Comparison of ENCODE assay signal across 14 cellular contexts in genomic region chr10:71756441-71757191, GRCh38. TPM values are rescaled to one million over a fixed set of nuclear protein-coding genes. Genes with fewer than 3 reads are reported as not detected.
DNase-seq lines count a peak whose midpoint lies in the region; ATAC-seq and TF ChIP-seq lines count a peak whose summit lies in the region.
"Had no signal": no experiment of that assay in that cellular context is flagged by ENCODE, and none has a peak within 500 bp of the region (broad histone marks: within the 10 kb centered on the region; RNA-seq: fewer than 3 reads in every experiment).

No MANE protein-coding gene starts in this region.

- peak in 1 of 2 donors; percentile 22 for ATAC-seq in lower lobe of right lung
- ATAC-seq in HG03159 (IDR thresholded peaks at IDR 0.05; ENCODE audit: unreplicated experiment) = no peak
- ATAC-seq: HCT116 had no signal

- peak overlapping the region; percentile 96 for H3K27ac Mint-ChIP-seq in activated naive CD4-positive, alpha-beta T cell treated with anti-CD3 and anti-CD28 coated beads for 36 hours
- H3K27ac Mint-ChIP-seq in activated T-helper 1 cell treated with anti-CD3 and anti-CD28 coated beads, Interleukin-12 subunit alpha, Interleukin-12 subunit beta, Interleukin-2, Interleukin-4 antibody, amounts not matched to agents 30 ng/mL and 10 ng/mL and 1 ng/mL, durations not matched to agents 14 hours and 24 hours and 36 hours = peak overlapping the region; percentile 94
- no peak overlapping the region for H3K27ac Mint-ChIP-seq in osteocyte (ENCODE audit: unreplicated experiment)

- H3K4me3 ChIP-seq in lower lobe of right lung = no peak overlapping the region
- peak overlapping the region; percentile 33 for H3K4me3 ChIP-seq in thymus (ENCODE audit: low read length)
- H3K4me3 ChIP-seq: thoracic aorta had no signal

- H3K9me3 ChIP-seq in lower lobe of right lung = no peaks in the 10 kb centered on the region
- no peaks in the 10 kb centered on the region for H3K9me3 ChIP-seq in thymus (ENCODE audit: control insufficient read depth)
- H3K9me3 ChIP-seq: BE2C, thoracic aorta had no signal

- H3K4me1 Mint-ChIP-seq in activated naive CD4-positive, alpha-beta T cell treated with anti-CD3 and anti-CD28 coated beads for 36 hours (ENCODE audit: low read depth) = peaks cover 88% of the 10 kb centered on the region
- peaks cover 82% of the 10 kb centered on the region for H3K4me1 Mint-ChIP-seq in activated T-helper 1 cell treated with anti-CD3 and anti-CD28 coated beads, Interleukin-12 subunit alpha, Interleukin-12 subunit beta, Interleukin-2, Interleukin-4 antibody, amounts not matched to agents 30 ng/mL and 10 ng/mL and 1 ng/mL, durations not matched to agents 14 hours and 24 hours and 36 hours (ENCODE audit: low read depth)
- peaks cover 1% of the 10 kb centered on the region for H3K4me1 Mint-ChIP-seq in osteocyte (ENCODE audit: unreplicated experiment)

- intact Hi-C loops in activated naive CD4-positive, alpha-beta T cell treated with anti-CD3 and anti-CD28 coated beads for 36 hours (cut with micrococcal nuclease) = loop anchor here (1.0 kb wide), 4 partner anchors 8 to 30 kb away; partner anchors contain the start of gene VSIR
- intact Hi-C loops in activated T-helper 1 cell treated with anti-CD3 and anti-CD28 coated beads, Interleukin-12 subunit alpha, Interleukin-12 subunit beta, Interleukin-2, Interleukin-4 antibody, amounts not matched to agents 30 ng/mL and 10 ng/mL and 1 ng/mL, durations not matched to agents 14 hours and 24 hours and 36 hours (cut with micrococcal nuclease) = loop anchor here (1.0 to 2.0 kb wide), 4 partner anchors 8 to 30 kb away; partner anchors contain the start of gene VSIR
- intact Hi-C loops in lower lobe of right lung (cut with DNase I) = no loop called here

- no peaks in the 10 kb centered on the region for H3K9me3 Mint-ChIP-seq in activated naive CD4-positive, alpha-beta T cell treated with anti-CD3 and anti-CD28 coated beads for 36 hours
- H3K9me3 Mint-ChIP-seq in activated T-helper 1 cell treated with anti-CD3 and anti-CD28 coated beads, Interleukin-12 subunit alpha, Interleukin-12 subunit beta, Interleukin-2, Interleukin-4 antibody, amounts not matched to agents 30 ng/mL and 10 ng/mL and 1 ng/mL, durations not matched to agents 14 hours and 24 hours and 36 hours = no peaks in the 10 kb centered on the region
- no peaks in the 10 kb centered on the region for H3K9me3 Mint-ChIP-seq in osteocyte (ENCODE audit: unreplicated experiment)

- H3K4me1 ChIP-seq in lower lobe of right lung (peaks cover 84% of the 10 kb centered on the region), thymus (ENCODE audit: control insufficient read depth, insufficient read depth, low read length) (peaks cover 68% of the 10 kb centered on the region)
- H3K4me1 ChIP-seq: BE2C had no signal

- peak overlapping the region; percentile 68 for H3K4me3 Mint-ChIP-seq in activated naive CD4-positive, alpha-beta T cell treated with anti-CD3 and anti-CD28 coated beads for 36 hours
- H3K4me3 Mint-ChIP-seq in activated T-helper 1 cell treated with anti-CD3 and anti-CD28 coated beads, Interleukin-12 subunit alpha, Interleukin-12 subunit beta, Interleukin-2, Interleukin-4 antibody, amounts not matched to agents 30 ng/mL and 10 ng/mL and 1 ng/mL, durations not matched to agents 14 hours and 24 hours and 36 hours = peak overlapping the region; percentile 70
- H3K4me3 Mint-ChIP-seq in osteocyte (ENCODE audit: unreplicated experiment) = no peak overlapping the region

- H3K27me3 ChIP-seq in lower lobe of right lung (ENCODE audit: low read depth) (no peaks in the 10 kb centered on the region), thymus (ENCODE audit: control insufficient read depth, insufficient read depth) (no peaks in the 10 kb centered on the region)
- H3K27me3 ChIP-seq: BE2C, brain microvascular endothelial cell had no signal

- H3K27me3 Mint-ChIP-seq in activated naive CD4-positive, alpha-beta T cell treated with anti-CD3 and anti-CD28 coated beads for 36 hours (ENCODE audit: low read depth) = no peaks in the 10 kb centered on the region
- no peaks in the 10 kb centered on the region for H3K27me3 Mint-ChIP-seq in activated T-helper 1 cell treated with anti-CD3 and anti-CD28 coated beads, Interleukin-12 subunit alpha, Interleukin-12 subunit beta, Interleukin-2, Interleukin-4 antibody, amounts not matched to agents 30 ng/mL and 10 ng/mL and 1 ng/mL, durations not matched to agents 14 hours and 24 hours and 36 hours (ENCODE audit: insufficient read depth)
- peaks cover 19% of the 10 kb centered on the region for H3K27me3 Mint-ChIP-seq in osteocyte (ENCODE audit: unreplicated experiment)

- CTCF ChIA-PET in activated naive CD4-positive, alpha-beta T cell treated with anti-CD3 and anti-CD28 coated beads for 36 hours (lab: Charles Lee) = interaction anchor here (0.9 to 5.9 kb wide), 9 partner anchors 10 to 140 kb away, joined by 3 to 47 read pairs (median 15); partner anchors contain the start of gene VSIR

- 14% methylated on average over 12 of the region's 12 CpGs for WGBS in thymus

- TF ChIP-seq CTCF in lower lobe of right lung (IDR thresholded peaks at IDR 0.05) (no peak), osteocyte (IDR thresholded peaks at IDR 0.05) (no peak)

- DNase-seq in activated naive CD4-positive, alpha-beta T cell treated with anti-CD3 and anti-CD28 coated beads for 36 hours = peak; percentile 71
- no peak for DNase-seq in activated naive CD4-positive, alpha-beta T cell treated with Interleukin-2 at 50 U/mL for 16 hours
- DNase-seq in activated T-helper 1 cell treated with anti-CD3 and anti-CD28 coated beads, Interleukin-12 subunit alpha, Interleukin-12 subunit beta, Interleukin-2, Interleukin-4 antibody, amounts not matched to agents 30 ng/mL and 10 ng/mL and 1 ng/mL, durations not matched to agents 14 hours and 24 hours and 36 hours (ENCODE audit: low spot score) = no peak
- no peak for DNase-seq in lower lobe of right lung
- DNase-seq in osteocyte (ENCODE audit: extremely low spot score, unreplicated experiment) = no peak
- DNase-seq in D341Med (ENCODE audit: low spot score) = no peak
- DNase-seq: BE2C, brain microvascular endothelial cell, NCI-H524 treated with DMSO at 0.1 percent for 48 hours had no signal

- H3K36me3 Mint-ChIP-seq in activated naive CD4-positive, alpha-beta T cell treated with anti-CD3 and anti-CD28 coated beads for 36 hours (ENCODE audit: low read depth) = peaks cover 51% of the 10 kb centered on the region
- H3K36me3 Mint-ChIP-seq in activated T-helper 1 cell treated with anti-CD3 and anti-CD28 coated beads, Interleukin-12 subunit alpha, Interleukin-12 subunit beta, Interleukin-2, Interleukin-4 antibody, amounts not matched to agents 30 ng/mL and 10 ng/mL and 1 ng/mL, durations not matched to agents 14 hours and 24 hours and 36 hours (ENCODE audit: low read depth) = peaks cover 67% of the 10 kb centered on the region
- no peaks in the 10 kb centered on the region for H3K36me3 Mint-ChIP-seq in osteocyte (ENCODE audit: unreplicated experiment)

- H3K27ac ChIP-seq in lower lobe of right lung (peak overlapping the region; percentile 80), thymus (ENCODE audit: low read depth) (peak overlapping the region; percentile 96)
- H3K27ac ChIP-seq: brain microvascular endothelial cell had no signal

- H3K36me3 ChIP-seq in lower lobe of right lung (peaks cover 74% of the 10 kb centered on the region), thymus (ENCODE audit: control insufficient read depth, insufficient read depth) (peaks cover 11% of the 10 kb centered on the region)
- H3K36me3 ChIP-seq: BE2C had no signal

RNA-seq across cellular contexts. Expression of gene VSIR, which starts 16.7 kb away (rescaled TPM):
- 10 to 100 TPM; 52.0 to 55.5 TPM for total RNA-seq in activated naive CD4-positive, alpha-beta T cell treated with anti-CD3 and anti-CD28 coated beads for 36 hours
- total RNA-seq in activated T-helper 1 cell treated with anti-CD3 and anti-CD28 coated beads, Interleukin-12 subunit alpha, Interleukin-12 subunit beta, Interleukin-2, Interleukin-4 antibody, amounts not matched to agents 30 ng/mL and 10 ng/mL and 1 ng/mL, durations not matched to agents 14 hours and 24 hours and 36 hours = 114 and 115 TPM in 2 replicates
- total RNA-seq in lower lobe of right lung = 117 TPM
- 51.8 TPM for polyA plus RNA-seq in thymus
- 0.16 and 0.75 TPM in 2 replicates for total RNA-seq in osteocyte

RNA-seq across cellular contexts. Expression of gene C10orf105, which starts 37.0 kb away (rescaled TPM):
- under 1 TPM; 0.32 to 0.36 TPM for total RNA-seq in activated naive CD4-positive, alpha-beta T cell treated with anti-CD3 and anti-CD28 coated beads for 36 hours
- total RNA-seq in activated T-helper 1 cell treated with anti-CD3 and anti-CD28 coated beads, Interleukin-12 subunit alpha, Interleukin-12 subunit beta, Interleukin-2, Interleukin-4 antibody, amounts not matched to agents 30 ng/mL and 10 ng/mL and 1 ng/mL, durations not matched to agents 14 hours and 24 hours and 36 hours = 0.18 and 0.32 TPM in 2 replicates
- total RNA-seq in lower lobe of right lung (0.32 TPM), osteocyte (not detected in 2 replicates)
- polyA plus RNA-seq in thymus = 0.68 TPM
- total RNA-seq: HT1080 had no signal

Comparison
In these comparisons a context has a peak if more than half of its experiments do, and no peak if none do; other contexts are left out.
1. RNA of gene VSIR, which starts 16.7 kb away (total RNA-seq): 117 TPM in lower lobe of right lung (single experiment), 114 to 115 TPM in activated T-helper 1 cell treated with anti-CD3 and anti-CD28 coated beads, Interleukin-12 subunit alpha, Interleukin-12 subunit beta, Interleukin-2, Interleukin-4 antibody, amounts not matched to agents 30 ng/mL and 10 ng/mL and 1 ng/mL, durations not matched to agents 14 hours and 24 hours and 36 hours and 52.0 to 55.5 TPM in activated naive CD4-positive, alpha-beta T cell treated with anti-CD3 and anti-CD28 coated beads for 36 hours; 0.16 to 0.75 TPM in osteocyte; every median in the first group is over 10 times any median in the second.